8 cellular contexts compared by ENCODE assay signal in genomic region chr1:227317541-227318002, GRCh38. TPM values are rescaled to one million over a fixed set of nuclear protein-coding genes. Genes with fewer than 3 reads are reported as not detected.
DNase-seq lines count a peak whose midpoint lies in the region; ATAC-seq and TF ChIP-seq lines count a peak whose summit lies in the region.

No MANE protein-coding gene starts in this region.

- peak overlapping the region; percentile 42 for H2BK120ac ChIP-seq in IMR-90 (ENCODE audit: low read depth, low read length)

- peak overlapping the region; percentile 55; the same call in 1 of the 3 replicates for H2BK15ac ChIP-seq in IMR-90 (ENCODE audit: low read depth, low read length)

- 0% methylated on average over 11 of the region's 28 CpGs; no CpG with 5 or more reads in 1 of the 2 experiments for WGBS in IMR-90 (ENCODE audit: extremely low coverage in 2 of 2, insufficient read length in 1 of 2), 2 experiments
- WGBS in ectodermal cell, 2 experiments = 0% methylated on average over 28 of the region's 28 CpGs

- dilution Hi-C loops in IMR-90 (cut with HindIII; ENCODE audit: low sequenced_read_pairs, unreplicated experiment) = no loop called here

- H2AK5ac ChIP-seq in IMR-90 (ENCODE audit: low read depth, low read length) = 0 out of 2 replicates have a peak overlapping the region, but pooled peaks have one; percentile 38

- H3K4me1 ChIP-seq in IMR-90 (ENCODE audit: control insufficient read depth, insufficient read depth, low read length) (peaks cover 2% of the 10 kb centered on the region; the same call in 1 of the 2 replicates), ectodermal cell (ENCODE audit: control insufficient read depth, insufficient read depth, low read length) (peaks cover 11% of the 10 kb centered on the region), lower lobe of right lung (peaks cover 32% of the 10 kb centered on the region)

- peak overlapping the region; percentile 79 for H2BK5ac ChIP-seq in IMR-90 (ENCODE audit: low read depth, low read length, poor library complexity, severe bottlenecking)

- peak overlapping the region; percentile 71 for H3K18ac ChIP-seq in IMR-90 (ENCODE audit: low read depth, low read length)

- H3K23ac ChIP-seq in IMR-90 (ENCODE audit: low read depth, low read length) = peak overlapping the region; percentile 97

- POLR2A ChIA-PET in IMR-90 (lab: Charles Lee; ENCODE audit: unreplicated experiment) = no interaction called here

- H2AK9ac ChIP-seq in IMR-90 (replicated peaks; ENCODE audit: low read depth, low read length, poor library complexity) = peak overlapping the region; percentile 93

- in situ Hi-C loops in IMR-90 (cut with MboI; ENCODE audit: low sequenced_read_pairs) = no loop called here

- H3K36me3 ChIP-seq in IMR-90 (ENCODE audit: control insufficient read depth, insufficient read depth, low read length) (0 out of 2 replicates have a peak, but pooled peaks cover 2% of the 10 kb centered on the region), ectodermal cell (ENCODE audit: control insufficient read depth, insufficient read depth, low read length) (no peaks in the 10 kb centered on the region), lower lobe of right lung (no peaks in the 10 kb centered on the region)

- H3K9ac ChIP-seq in IMR-90 (ENCODE audit: low read depth, low read length) = peak overlapping the region; percentile 78

- no TSS peak for BruUV-seq in IMR-90 (replicated peaks; lab: Mats Ljungman, UMichigan)

- peak overlapping the region; percentile 89 for H3K4me3 ChIP-seq in IMR-90 (ENCODE audit: insufficient read depth, low read depth, low read length)
- peak overlapping the region; percentile 88 for H3K4me3 ChIP-seq in ectodermal cell (ENCODE audit: insufficient read depth, low read depth, low read length)
- peak overlapping the region; percentile 87 for H3K4me3 ChIP-seq in lower lobe of right lung

- peak overlapping the region; percentile 86 for H3K27ac ChIP-seq in IMR-90 (ENCODE audit: insufficient read depth, low read length)
- peak overlapping the region; percentile 95 for H3K27ac ChIP-seq in ectodermal cell (ENCODE audit: insufficient read depth, low read depth, low read length, poor library complexity, severe bottlenecking)
- H3K27ac ChIP-seq in lower lobe of right lung = peak overlapping the region; percentile 92
- H3K27ac ChIP-seq in substantia nigra (ENCODE audit: low read depth, low read length, poor library complexity, severe bottlenecking) = peak overlapping the region; percentile 95

- TF ChIP-seq CTCF in IMR-90 (conservative IDR thresholded peaks at IDR 0.05; ENCODE audit: low read depth, low read length) = no peak
- TF ChIP-seq CTCF in lower lobe of right lung (IDR thresholded peaks at IDR 0.05) = no peak

- H4K91ac ChIP-seq in IMR-90 (ENCODE audit: insufficient read depth, low read depth, low read length) = peak overlapping the region; percentile 90

- H4K5ac ChIP-seq in IMR-90 (ENCODE audit: low read depth, low read length) = peak overlapping the region; percentile 23

- ATAC-seq in IMR-90 (ENCODE audit: low read depth) (peak; percentile 7), lower lobe of right lung (peak; percentile 2 to 40), GM19023 (IDR thresholded peaks at IDR 0.05; ENCODE audit: unreplicated experiment) (no peak), HG03442 (IDR thresholded peaks at IDR 0.05; ENCODE audit: unreplicated experiment) (no peak)

- peaks cover 1% of the 10 kb centered on the region; the same call in 1 of the 2 replicates for H3K9me1 ChIP-seq in IMR-90 (ENCODE audit: insufficient read depth, low read length)

- H3K79me1 ChIP-seq in IMR-90 (ENCODE audit: low read depth in 1 of 2, low read length in 2 of 2) = peaks cover 2 to 6% of the 10 kb centered on the region in 2 experiments; a peak in 3 of 4 replicates

- H2AFZ ChIP-seq in IMR-90 (replicated peaks; ENCODE audit: low read length, poor library complexity) = peak overlapping the region; percentile 90

- H3K4ac ChIP-seq in IMR-90 (ENCODE audit: low read depth, low read length) = peak overlapping the region; percentile 83

- DNase-seq in DMS53 treated with DMSO at 0.1 percent for 48 hours (lab: John Stamatoyannopoulos, UW; ENCODE audit: unreplicated experiment) (peak; percentile 57), IMR-90 (peak; percentile 61), SW480 (ENCODE audit: low spot score) (peak; percentile 66), lower lobe of right lung (peak; percentile 57), substantia nigra (lab: John Stamatoyannopoulos, UW) (peak in 35 of 49 donors; percentile 16 to 82 (median 52))

- H3K4me2 ChIP-seq in IMR-90 (ENCODE audit: low read depth, low read length) = peak overlapping the region; percentile 84

- peaks cover 10% of the 10 kb centered on the region; the same call in 1 of the 2 replicates for H4K20me1 ChIP-seq in IMR-90 (ENCODE audit: insufficient read depth, low read length)

- H3K14ac ChIP-seq in IMR-90 (replicated peaks; ENCODE audit: low read depth, low read length) = peak overlapping the region; percentile 91

- CTCF ChIA-PET in IMR-90 (lab: Yijun Ruan, JAX) = no interaction called here

- H3K9me3 ChIP-seq in IMR-90 (ENCODE audit: control insufficient read depth, insufficient read depth, low read length) = no peaks in the 10 kb centered on the region
- H3K9me3 ChIP-seq in ectodermal cell (ENCODE audit: control insufficient read depth, low read length) = no peaks in the 10 kb centered on the region
- H3K9me3 ChIP-seq in lower lobe of right lung = no peaks in the 10 kb centered on the region

- peak overlapping the region; percentile 89; the same call in 1 of the 2 replicates for H3K56ac ChIP-seq in IMR-90 (ENCODE audit: extremely low read depth, insufficient read depth, low read length)

- TF ChIP-seq POLR2A in IMR-90 (IDR thresholded peaks at IDR 0.05; ENCODE audit: low read depth, low read length) = no peak

- H2BK20ac ChIP-seq in IMR-90 (ENCODE audit: low read depth, low read length) = no peak overlapping the region

- no peaks in the 10 kb centered on the region for H3K27me3 ChIP-seq in IMR-90 (ENCODE audit: control insufficient read depth, insufficient read depth, low read length)
- no peaks in the 10 kb centered on the region for H3K27me3 ChIP-seq in ectodermal cell (ENCODE audit: control insufficient read depth, insufficient read depth, low read length, poor library complexity, severe bottlenecking)
- no peaks in the 10 kb centered on the region for H3K27me3 ChIP-seq in lower lobe of right lung (ENCODE audit: low read depth)

- peak overlapping the region; percentile 76 to 77; a peak in 3 of 4 replicates for H4K8ac ChIP-seq in IMR-90 (ENCODE audit: low read depth in 2 of 2, low read length in 2 of 2)

- intact Hi-C loops in IMR-90 (cut with micrococcal nuclease) = loop anchor here (1.0 to 10.0 kb wide), 5 partner anchors 115 to 403 kb away; no protein-coding TSS in a partner anchor
- intact Hi-C loops in lower lobe of right lung (cut with DNase I) = no loop called here

- TF ChIP-seq RAD21 in IMR-90 (IDR thresholded peaks at IDR 0.05; ENCODE audit: low read length) = peak; percentile 22; the same call in 1 of the 2 replicates

TF ChIP-seq in IMR-90, 13 proteins besides CTCF, POLR2A, EP300 and RAD21:
- TF ChIP-seq CEBPB (IDR thresholded peaks at IDR 0.05; ENCODE audit: low read depth, low read length) = peak; percentile 70
- no peak for TF ChIP-seq RFX5 (IDR thresholded peaks at IDR 0.05; ENCODE audit: low read depth, low read length)
- no peak for TF ChIP-seq BHLHE40 (IDR thresholded peaks at IDR 0.05; ENCODE audit: low read depth, low read length)
- TF ChIP-seq MAZ (IDR thresholded peaks at IDR 0.05; ENCODE audit: borderline replicate concordance, low read depth, low read length) = 0 out of 2 replicates have a peak, but pooled peaks have one; percentile 58
- TF ChIP-seq MAFK (IDR thresholded peaks at IDR 0.05; ENCODE audit: low read depth, low read length) = peak; percentile 42
TF ChIP-seq in IMR-90: peak in this region for 3.

RNA-seq across cellular contexts. Expression of gene CDC42BPA, which starts 0.7 kb away (rescaled TPM):
- 27.8 and 36.4 TPM in 2 replicates for total RNA-seq in IMR-90 (2012; rRNA removed)
- polyA plus RNA-seq in IMR-90 (2012; rRNA removed) = 7.7 and 9.4 TPM in 2 replicates
- polyA plus RNA-seq in IMR-90 (2012; cell fraction: cytosol; rRNA removed) = 2.8 and 4.1 TPM in 2 replicates
- 8.9 and 19.7 TPM in 2 replicates for polyA plus RNA-seq in IMR-90 (2012; cell fraction: nucleus; rRNA removed; ENCODE audit: low replicate concordance)
- 20.7 TPM for polyA plus RNA-seq in ectodermal cell (2013, experiment 1 of 4)
- polyA plus RNA-seq in ectodermal cell (2013, experiment 2 of 4) = 22.1 TPM
- 14.9 TPM for polyA plus RNA-seq in ectodermal cell (2013, experiment 3 of 4)
- polyA plus RNA-seq in ectodermal cell (2013, experiment 4 of 4) = 19.3 TPM
- total RNA-seq in lower lobe of right lung = 40.3 TPM

Comparison
In these comparisons a context has a peak if more than half of its experiments do, and no peak if none do; other contexts are left out.
1. ATAC-seq: peak in IMR-90 (single experiment) and lower lobe of right lung (2 of 2); none in GM19023 (single experiment) and HG03442 (single experiment).
2. Peak in every context shown above with its lines, with median percentiles within 50 percentile points of each other: DNase-seq, H3K27ac ChIP-seq and H3K4me3 ChIP-seq.